ENCODE assay signal across 1 cellular context in genomic region chr11:34234086-34234740, GRCh38.
TF ChIP-seq lines count a peak whose summit lies in the region.

No MANE protein-coding gene starts in this region.

TF ChIP-seq in HEK293, 187 proteins besides CTCF, POLR2A, EP300 and RAD21 (continued from another document and continues in another):
- TF ChIP-seq ZNF670 (tag by site-specific recombination; IDR thresholded peaks at IDR 0.05; ENCODE audit: low read depth) (no peak), MEIS1 (CRISPR knock-in tag; IDR thresholded peaks at IDR 0.05; ENCODE audit: borderline replicate concordance) (no peak), ZXDB (tag by site-specific recombination; IDR thresholded peaks at IDR 0.05) (no peak), ZNF548 (tag by site-specific recombination; IDR thresholded peaks at IDR 0.05) (no peak), ZBTB6 (tag by site-specific recombination; IDR thresholded peaks at IDR 0.05) (no peak), ATF2 (tag by site-specific recombination; IDR thresholded peaks at IDR 0.05; ENCODE audit: low read depth) (no peak), ZNF626 (tag by site-specific recombination; IDR thresholded peaks at IDR 0.05) (no peak), PRDM10 (tag by site-specific recombination; IDR thresholded peaks at IDR 0.05) (peak; percentile 61), ZNF248 (tag by site-specific recombination; IDR thresholded peaks at IDR 0.05) (no peak), GLI4 (tag by site-specific recombination; IDR thresholded peaks at IDR 0.05) (no peak), SP3 (tag by site-specific recombination; IDR thresholded peaks at IDR 0.05) (peak; percentile 50), ZBTB8A (tag by site-specific recombination; IDR thresholded peaks at IDR 0.05) (no peak), ZNF747 (tag by site-specific recombination; IDR thresholded peaks at IDR 0.05) (no peak), ZNF157 (tag by site-specific recombination; IDR thresholded peaks at IDR 0.05) (no peak), ZSCAN4 (tag by site-specific recombination; IDR thresholded peaks at IDR 0.05) (no peak), ZNF26 (tag by site-specific recombination; IDR thresholded peaks at IDR 0.05) (no peak), ZNF549 (tag by site-specific recombination; IDR thresholded peaks at IDR 0.05) (no peak), ZNF132 (tag by site-specific recombination; IDR thresholded peaks at IDR 0.05; ENCODE audit: borderline replicate concordance) (no peak), ZSCAN18 (tag by site-specific recombination; IDR thresholded peaks at IDR 0.05) (no peak), ZNF169 (tag by site-specific recombination; IDR thresholded peaks at IDR 0.05) (no peak), ZBTB17 (tag by site-specific recombination; IDR thresholded peaks at IDR 0.05) (no peak), OVOL3 (tag by site-specific recombination; IDR thresholded peaks at IDR 0.05) (no peak), ELK4 (IDR thresholded peaks at IDR 0.05; ENCODE audit: borderline replicate concordance, low read depth, low read length) (no peak), ZFP69B (tag by site-specific recombination; IDR thresholded peaks at IDR 0.05) (no peak), PRDM6 (tag by site-specific recombination; IDR thresholded peaks at IDR 0.05) (no peak), ZBTB44 (tag by site-specific recombination; IDR thresholded peaks at IDR 0.05) (no peak), ZNF350 (tag by site-specific recombination; IDR thresholded peaks at IDR 0.05) (no peak), ZNF223 (tag by site-specific recombination; IDR thresholded peaks at IDR 0.05) (no peak), PRDM2 (tag by site-specific recombination; IDR thresholded peaks at IDR 0.05; ENCODE audit: borderline replicate concordance) (no peak), ZNF140 (tag by site-specific recombination; IDR thresholded peaks at IDR 0.05) (no peak), KLF16 (tag by site-specific recombination; IDR thresholded peaks at IDR 0.05) (no peak), ZNF837 (tag by site-specific recombination; IDR thresholded peaks at IDR 0.05) (no peak)
